ENCODE assay signal across 8 cellular contexts in the genomic region with DNA sequence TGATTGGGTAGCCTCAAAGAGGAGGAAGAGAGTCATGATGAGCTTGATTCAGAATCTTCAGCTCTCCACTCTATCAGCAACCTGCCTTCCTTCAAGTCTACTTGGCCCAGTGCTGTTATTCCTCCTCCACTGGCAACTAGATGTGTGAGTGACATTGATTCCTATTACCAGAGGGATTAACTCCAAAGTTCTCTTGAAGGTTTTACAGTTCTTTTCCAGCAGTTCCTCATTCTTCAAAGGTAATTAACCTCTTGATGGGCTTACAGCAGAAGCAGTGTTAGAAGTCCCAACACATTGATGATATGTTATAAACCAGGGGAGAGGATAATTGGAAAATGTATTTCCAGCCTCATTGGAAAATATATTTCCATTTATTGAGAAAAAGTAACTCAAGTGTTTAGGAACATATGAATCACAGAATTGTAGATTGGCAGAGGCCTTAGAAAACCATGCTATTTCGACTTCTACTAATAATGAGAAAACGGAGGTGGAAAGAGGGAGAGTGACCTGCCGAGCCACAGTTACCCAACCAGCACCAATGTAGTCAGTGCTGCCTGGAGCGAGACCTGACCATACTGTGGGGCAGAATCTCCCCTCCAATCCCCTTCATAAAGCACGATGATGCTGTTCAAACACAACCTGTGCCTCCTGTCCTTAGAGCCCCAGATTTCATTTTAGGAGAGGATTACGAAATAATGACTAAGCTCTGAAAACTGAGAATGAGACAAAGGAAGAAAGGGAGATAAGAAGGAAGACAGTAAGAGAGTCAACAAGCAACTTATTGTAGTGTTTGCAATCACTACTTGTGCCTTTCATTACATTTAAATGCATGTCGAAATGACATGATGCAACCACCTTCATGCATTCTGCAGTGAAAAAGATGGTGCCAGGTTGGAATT.
A peak's percentile ranks its signal among the peaks of the same experiment; 100 is the strongest.
DNase-seq lines count a peak whose midpoint lies in the region; ATAC-seq and TF ChIP-seq lines count a peak whose summit lies in the region.

No MANE protein-coding gene starts in this region.

- ATAC-seq in GM19452 (IDR thresholded peaks at IDR 0.05; ENCODE audit: unreplicated experiment), result peak; percentile 72
- peak; percentile 75 for ATAC-seq in HG03378 (IDR thresholded peaks at IDR 0.05; ENCODE audit: unreplicated experiment)

- 76 to 88% (median 78%) methylated on average over 7 of the region's 7 CpGs for WGBS in adrenal gland, 4 donors

- H3K27ac ChIP-seq in adrenal gland, result peak overlapping the region in 3 of 5 donors; percentile 52 to 66 (median 52)

- no peak for TF ChIP-seq CTCF in adrenal gland (IDR thresholded peaks at IDR 0.05)

- no peak overlapping the region for H3K4me3 ChIP-seq in adrenal gland

- DNase-seq in EH (ENCODE audit: low read depth) (peak; percentile 47), adrenal gland (no peak), NCI-H1048 (lab: John Stamatoyannopoulos, UW) (no peak), midbrain (lab: John Stamatoyannopoulos, UW) (no peak), NCI-H2227 treated with DMSO at 0.1 percent for 48 hours (lab: John Stamatoyannopoulos, UW) (no peak), retina (no peak)

- TF ChIP-seq POLR2A in adrenal gland (IDR thresholded peaks at IDR 0.05), result no peak

- H3K4me1 ChIP-seq in adrenal gland (replicated peaks in 1 of 2), result peaks cover 7 to 14% of the 10 kb centered on the region in 2 donors

- H3K36me3 ChIP-seq in adrenal gland (replicated peaks in 1 of 2), result no peaks in the 10 kb centered on the region

- H3K27me3 ChIP-seq in adrenal gland, result no peaks in the 10 kb centered on the region

- intact Hi-C loops in adrenal gland (cut with DNase I), result no loop called here

- H3K9me3 ChIP-seq in adrenal gland (replicated peaks in 1 of 3), result no peaks in the 10 kb centered on the region
